Comparison of ENCODE assay signal across 20 cellular contexts in genomic region chr3:110378481-110378880, GRCh38.
"Had no signal": no experiment of that assay in that cellular context is flagged by ENCODE, and none has a peak within 500 bp of the region (broad histone marks: within the 10 kb centered on the region; RNA-seq: fewer than 3 reads in every experiment).

No MANE protein-coding gene starts in this region.

- DNase-seq: activated CD4-positive, alpha-beta T cell treated with anti-CD3 and anti-CD28 coated beads, Interleukin-2, amount 50 U/mL, for 4 hours; activated CD4-positive, CD25-positive, alpha-beta regulatory T cell treated with anti-CD3 and anti-CD28 coated beads, Interleukin-2, amount 50 U/mL, for 72 hours; activated effector memory CD4-positive, alpha-beta T cell treated with Interleukin-2 at 50 U/mL for 16 hours; activated T-cell treated with anti-CD3 and anti-CD28 coated beads, Interleukin-2, amount 50 U/mL, for 1 hour; amygdala; brain microvascular endothelial cell; foreskin keratinocyte; heart right ventricle; islet precursor cell; nephron progenitor cell; sigmoid colon; stimulated activated CD4-positive, alpha-beta T cell treated with anti-CD3 and anti-CD28 coated beads, Interleukin-2, amount 100 ng/mL, for 48 hours; stimulated activated CD8-positive, alpha-beta memory T cell treated with anti-CD3 and anti-CD28 coated beads, Interleukin-4, amount 100 ng/mL, for 48 hours; SW 1271; testis; upper lobe of right lung had no signal

- H3K27me3 Mint-ChIP-seq: activated naive CD4-positive, alpha-beta T cell treated with anti-CD3 and anti-CD28 coated beads, Interleukin-2, amount 50 U/mL, for 24 hours; stimulated activated naive CD8-positive, alpha-beta T cell treated with anti-CD3 and anti-CD28 coated beads, Interleukin-15, Interleukin-2, amounts not matched to agents 100 ng/mL and 50 ng/mL, for 24 hours had no signal

- H3K4me1 Mint-ChIP-seq: activated naive CD4-positive, alpha-beta T cell treated with anti-CD3 and anti-CD28 coated beads, Interleukin-2, amount 50 U/mL, for 24 hours had no signal

- H3K36me3 Mint-ChIP-seq: activated naive CD4-positive, alpha-beta T cell treated with anti-CD3 and anti-CD28 coated beads, Interleukin-2, amount 50 U/mL, for 24 hours had no signal

- H3K27ac Mint-ChIP-seq: activated naive CD4-positive, alpha-beta T cell treated with anti-CD3 and anti-CD28 coated beads, Interleukin-2, amount 50 U/mL, for 24 hours; nephron progenitor cell; stimulated activated naive CD8-positive, alpha-beta T cell treated with anti-CD3 and anti-CD28 coated beads, Interleukin-15, Interleukin-2, amounts not matched to agents 100 ng/mL and 50 ng/mL, for 24 hours; T-helper 2 cell treated with Interferon-gamma antibody and Interleukin-4, amounts not matched to agents 5 μg/mL and 100 μg/mL, for 36 hours had no signal

- H3K4me3 ChIP-seq: heart right ventricle, sigmoid colon, testis, upper lobe of right lung had no signal

- ATAC-seq: foreskin keratinocyte, heart right ventricle, left lobe of liver, upper lobe of right lung had no signal

- H3K4me3 Mint-ChIP-seq: activated naive CD4-positive, alpha-beta T cell treated with anti-CD3 and anti-CD28 coated beads, Interleukin-2, amount 50 U/mL, for 24 hours; nephron progenitor cell; stimulated activated naive CD8-positive, alpha-beta T cell treated with anti-CD3 and anti-CD28 coated beads, Interleukin-15, Interleukin-2, amounts not matched to agents 100 ng/mL and 50 ng/mL, for 24 hours; T-helper 2 cell treated with Interferon-gamma antibody and Interleukin-4, amounts not matched to agents 5 μg/mL and 100 μg/mL, for 36 hours had no signal

- H3K9me3 Mint-ChIP-seq: activated naive CD4-positive, alpha-beta T cell treated with anti-CD3 and anti-CD28 coated beads, Interleukin-2, amount 50 U/mL, for 24 hours; nephron progenitor cell; stimulated activated naive CD8-positive, alpha-beta T cell treated with anti-CD3 and anti-CD28 coated beads, Interleukin-15, Interleukin-2, amounts not matched to agents 100 ng/mL and 50 ng/mL, for 24 hours; T-helper 2 cell treated with Interferon-gamma antibody and Interleukin-4, amounts not matched to agents 5 μg/mL and 100 μg/mL, for 36 hours had no signal
